In genomic region chr1:117037802-117038201, GRCh38 we compare ENCODE assay signal across 26 cellular contexts.
"Had no signal": no experiment of that assay in that cellular context is flagged by ENCODE, and none has a peak within 500 bp of the region (broad histone marks: within the 10 kb centered on the region; RNA-seq: fewer than 3 reads in every experiment).

No MANE protein-coding gene starts in this region.

- H3K4me1 ChIP-seq: parathyroid adenoma, psoas muscle, right lobe of liver, sigmoid colon, stomach, thyroid gland, tibial nerve, upper lobe of left lung, vagina had no signal

- H3K27ac ChIP-seq: neutrophil, parathyroid adenoma, psoas muscle, right lobe of liver, sigmoid colon, stomach, thoracic aorta, thyroid gland, tibial nerve, upper lobe of left lung, vagina had no signal

- H3K9ac ChIP-seq: parathyroid adenoma had no signal

- H3K4me3 Mint-ChIP-seq: natural killer cell; nephron; stimulated activated effector memory CD8-positive, alpha-beta T cell treated with anti-CD3 and anti-CD28 coated beads, Interleukin-12 subunit alpha, Interleukin-12 subunit beta, amount 100 ng/mL, for 72 hours; stimulated activated naive B cell treated with anti-CD40 and anti-IgM and Interleukin-4, amounts not matched to agents 10 μg/mL and 1 μg/mL and 100 μg/mL, for 72 hours; stimulated activated naive CD8-positive, alpha-beta T cell treated with anti-CD3 and anti-CD28 coated beads, Interleukin-15, Interleukin-2, amounts not matched to agents 100 ng/mL and 50 ng/mL, for 24 hours had no signal

- H2AFZ ChIP-seq: parathyroid adenoma had no signal

- H3K27me3 Mint-ChIP-seq: progenitor cell of endocrine pancreas; stimulated activated naive CD8-positive, alpha-beta T cell treated with anti-CD3 and anti-CD28 coated beads, Interleukin-15, Interleukin-2, amounts not matched to agents 100 ng/mL and 50 ng/mL, for 24 hours had no signal

- H3K36me3 ChIP-seq: right lobe of liver, stomach, thoracic aorta, thyroid gland, tibial nerve, upper lobe of left lung, vagina had no signal

- ATAC-seq: natural killer cell; psoas muscle; right cardiac atrium; right lobe of liver; stimulated activated effector memory CD8-positive, alpha-beta T cell treated with anti-CD3 and anti-CD28 coated beads, Interleukin-12 subunit alpha, Interleukin-12 subunit beta, amount 100 ng/mL, for 72 hours; stimulated activated naive B cell treated with anti-CD40 and anti-IgM and Interleukin-4, amounts not matched to agents 10 μg/mL and 1 μg/mL and 100 μg/mL, for 72 hours had no signal

- H3K4me3 ChIP-seq: psoas muscle, right lobe of liver, sigmoid colon, stomach, thoracic aorta, thyroid gland, tibial nerve, upper lobe of left lung, vagina had no signal

- H3K9me3 Mint-ChIP-seq: natural killer cell; stimulated activated effector memory CD8-positive, alpha-beta T cell treated with anti-CD3 and anti-CD28 coated beads, Interleukin-12 subunit alpha, Interleukin-12 subunit beta, amount 100 ng/mL, for 72 hours; stimulated activated naive CD8-positive, alpha-beta T cell treated with anti-CD3 and anti-CD28 coated beads, Interleukin-15, Interleukin-2, amounts not matched to agents 100 ng/mL and 50 ng/mL, for 24 hours had no signal

- H3K27ac Mint-ChIP-seq: natural killer cell; progenitor cell of endocrine pancreas; stimulated activated effector memory CD8-positive, alpha-beta T cell treated with anti-CD3 and anti-CD28 coated beads, Interleukin-12 subunit alpha, Interleukin-12 subunit beta, amount 100 ng/mL, for 72 hours; stimulated activated naive B cell treated with anti-CD40 and anti-IgM and Interleukin-4, amounts not matched to agents 10 μg/mL and 1 μg/mL and 100 μg/mL, for 72 hours; stimulated activated naive CD8-positive, alpha-beta T cell treated with anti-CD3 and anti-CD28 coated beads, Interleukin-15, Interleukin-2, amounts not matched to agents 100 ng/mL and 50 ng/mL, for 24 hours had no signal

- H3K79me2 ChIP-seq: parathyroid adenoma had no signal

- DNase-seq: natural killer cell; nucleus accumbens; psoas muscle; right lobe of liver; sigmoid colon; small intestine; stimulated activated CD4-positive, alpha-beta T cell treated with anti-CD3 and anti-CD28 coated beads, Interleukin-15, amount 100 ng/mL, for 24 hours; stimulated activated CD4-positive, alpha-beta T cell treated with anti-CD3 and anti-CD28 coated beads, Interleukin-2, amount 100 ng/mL, for 24 hours; stimulated activated CD4-positive, alpha-beta T cell treated with anti-CD3 and anti-CD28 coated beads, Interleukin-2, amount 100 ng/mL, for 48 hours; stimulated activated CD4-positive, alpha-beta T cell treated with anti-CD3 and anti-CD28 coated beads, Interleukin-4, amount 100 ng/mL, for 24 hours; stimulated activated naive B cell treated with anti-CD40 and anti-IgM and Interleukin-4, amounts not matched to agents 10 μg/mL and 1 μg/mL and 100 μg/mL, for 72 hours; stimulated activated naive CD4-positive, alpha-beta T cell treated with Interleukin-2 at 50 U/mL for 16 hours; stomach; thyroid gland; trophoblast cell; upper lobe of left lung had no signal

- H3K4me1 Mint-ChIP-seq: natural killer cell; stimulated activated effector memory CD8-positive, alpha-beta T cell treated with anti-CD3 and anti-CD28 coated beads, Interleukin-12 subunit alpha, Interleukin-12 subunit beta, amount 100 ng/mL, for 72 hours had no signal

- H3K36me3 Mint-ChIP-seq: natural killer cell; stimulated activated effector memory CD8-positive, alpha-beta T cell treated with anti-CD3 and anti-CD28 coated beads, Interleukin-12 subunit alpha, Interleukin-12 subunit beta, amount 100 ng/mL, for 72 hours; stimulated activated naive B cell treated with anti-CD40 and anti-IgM and Interleukin-4, amounts not matched to agents 10 μg/mL and 1 μg/mL and 100 μg/mL, for 72 hours had no signal

- H3K9me3 ChIP-seq: neutrophil, psoas muscle, right lobe of liver, sigmoid colon, stomach, thoracic aorta, thyroid gland, tibial nerve, upper lobe of left lung, vagina had no signal

- H3K27me3 ChIP-seq: neutrophil, right lobe of liver, sigmoid colon, stomach, thyroid gland, tibial nerve, upper lobe of left lung, vagina had no signal
